11 cellular contexts compared by ENCODE assay signal in the genomic region with DNA sequence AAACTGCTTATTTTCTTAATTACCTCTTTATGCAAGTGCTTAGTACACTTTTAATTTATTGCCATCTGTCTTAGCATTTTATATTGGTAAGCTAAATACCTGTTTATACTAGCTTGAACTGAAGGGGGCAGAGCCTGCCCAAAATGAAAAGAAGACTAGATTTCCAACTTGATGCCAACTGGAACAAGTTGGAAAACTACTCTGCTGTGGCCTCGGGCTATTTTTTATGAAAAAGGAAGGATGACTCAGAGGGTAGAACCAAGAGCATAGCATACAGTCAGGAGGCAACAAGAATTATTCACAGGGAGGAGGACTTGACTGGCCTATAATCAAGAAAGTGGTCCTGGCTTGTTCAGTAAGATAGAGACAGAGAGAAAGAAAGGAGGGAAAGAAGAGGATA.
DNase-seq lines count a peak whose midpoint lies in the region; ATAC-seq, FAIRE-seq and TF ChIP-seq lines count a peak whose summit lies in the region.
"Had no signal": no experiment of that assay in that cellular context is flagged by ENCODE, and none has a peak within 500 bp of the region (broad histone marks: within the 10 kb centered on the region; RNA-seq: fewer than 3 reads in every experiment).

No MANE protein-coding gene starts in this region.

- H3K27me3 Mint-ChIP-seq in astrocyte (ENCODE audit: low read depth, unreplicated experiment) (no peaks in the 10 kb centered on the region), nephron progenitor cell (ENCODE audit: low read depth, poor library complexity) (no peaks in the 10 kb centered on the region)
- H3K27me3 Mint-ChIP-seq in activated T-helper 1 cell treated with anti-CD3 and anti-CD28 coated beads, Interleukin-12 subunit alpha, Interleukin-12 subunit beta, Interleukin-2, Interleukin-4 antibody, amounts not matched to agents 30 ng/mL and 10 ng/mL and 1 ng/mL, durations not matched to agents 14 hours and 24 hours and 36 hours (ENCODE audit: insufficient read depth) = peaks cover 3% of the 10 kb centered on the region
- H3K27me3 Mint-ChIP-seq in stimulated activated naive B cell treated with anti-CD40 and anti-IgM and Interleukin-4, amounts not matched to agents 10 μg/mL and 1 μg/mL and 100 μg/mL, for 72 hours = peaks cover 6 to 7% of the 10 kb centered on the region in 2 donors

- H3K4me1 Mint-ChIP-seq in astrocyte (ENCODE audit: low read depth, unreplicated experiment) = peaks cover 3% of the 10 kb centered on the region
- H3K4me1 Mint-ChIP-seq in activated T-helper 1 cell treated with anti-CD3 and anti-CD28 coated beads, Interleukin-12 subunit alpha, Interleukin-12 subunit beta, Interleukin-2, Interleukin-4 antibody, amounts not matched to agents 30 ng/mL and 10 ng/mL and 1 ng/mL, durations not matched to agents 14 hours and 24 hours and 36 hours (ENCODE audit: low read depth) = no peaks in the 10 kb centered on the region
- H3K4me1 Mint-ChIP-seq in nephron progenitor cell = no peaks in the 10 kb centered on the region
- no peaks in the 10 kb centered on the region for H3K4me1 Mint-ChIP-seq in stimulated activated naive B cell treated with anti-CD40 and anti-IgM and Interleukin-4, amounts not matched to agents 10 μg/mL and 1 μg/mL and 100 μg/mL, for 72 hours
- H3K4me1 Mint-ChIP-seq: T-cell had no signal

- H3K4me3 Mint-ChIP-seq in astrocyte (ENCODE audit: unreplicated experiment) = peak overlapping the region; percentile 9
- H3K4me3 Mint-ChIP-seq in activated T-helper 1 cell treated with anti-CD3 and anti-CD28 coated beads, Interleukin-12 subunit alpha, Interleukin-12 subunit beta, Interleukin-2, Interleukin-4 antibody, amounts not matched to agents 30 ng/mL and 10 ng/mL and 1 ng/mL, durations not matched to agents 14 hours and 24 hours and 36 hours = no peak overlapping the region
- H3K4me3 Mint-ChIP-seq in nephron progenitor cell = no peak overlapping the region
- H3K4me3 Mint-ChIP-seq in stimulated activated naive B cell treated with anti-CD40 and anti-IgM and Interleukin-4, amounts not matched to agents 10 μg/mL and 1 μg/mL and 100 μg/mL, for 72 hours = no peak overlapping the region
- H3K4me3 Mint-ChIP-seq: T-cell had no signal

- no peaks in the 10 kb centered on the region for H3K79me2 ChIP-seq in astrocyte (ENCODE audit: insufficient read depth, low read length)
- H3K79me2 ChIP-seq: parathyroid adenoma had no signal

- no peak overlapping the region for H3K4me2 ChIP-seq in astrocyte (ENCODE audit: low read length)

- no peak for FAIRE-seq in astrocyte (lab: Jason Lieb, UNC)

- H3K27ac Mint-ChIP-seq in astrocyte (ENCODE audit: unreplicated experiment) (no peak overlapping the region), nephron progenitor cell (no peak overlapping the region)
- no peak overlapping the region for H3K27ac Mint-ChIP-seq in activated T-helper 1 cell treated with anti-CD3 and anti-CD28 coated beads, Interleukin-12 subunit alpha, Interleukin-12 subunit beta, Interleukin-2, Interleukin-4 antibody, amounts not matched to agents 30 ng/mL and 10 ng/mL and 1 ng/mL, durations not matched to agents 14 hours and 24 hours and 36 hours
- H3K27ac Mint-ChIP-seq in stimulated activated naive B cell treated with anti-CD40 and anti-IgM and Interleukin-4, amounts not matched to agents 10 μg/mL and 1 μg/mL and 100 μg/mL, for 72 hours = no peak overlapping the region
- H3K27ac Mint-ChIP-seq: T-cell had no signal

- no peaks in the 10 kb centered on the region for H3K36me3 ChIP-seq in astrocyte (ENCODE audit: insufficient read depth, low read length)
- H3K36me3 ChIP-seq: tibial nerve had no signal

- no peaks in the 10 kb centered on the region for H3K36me3 Mint-ChIP-seq in astrocyte (ENCODE audit: low read depth, unreplicated experiment)
- no peaks in the 10 kb centered on the region for H3K36me3 Mint-ChIP-seq in activated T-helper 1 cell treated with anti-CD3 and anti-CD28 coated beads, Interleukin-12 subunit alpha, Interleukin-12 subunit beta, Interleukin-2, Interleukin-4 antibody, amounts not matched to agents 30 ng/mL and 10 ng/mL and 1 ng/mL, durations not matched to agents 14 hours and 24 hours and 36 hours (ENCODE audit: low read depth)
- H3K36me3 Mint-ChIP-seq in nephron progenitor cell (ENCODE audit: low read depth) = no peaks in the 10 kb centered on the region
- H3K36me3 Mint-ChIP-seq in stimulated activated naive B cell treated with anti-CD40 and anti-IgM and Interleukin-4, amounts not matched to agents 10 μg/mL and 1 μg/mL and 100 μg/mL, for 72 hours = no peaks in the 10 kb centered on the region
- H3K36me3 Mint-ChIP-seq: T-cell had no signal

- H3K4me1 ChIP-seq in astrocyte (ENCODE audit: insufficient read depth, low read length) = no peaks in the 10 kb centered on the region
- H3K4me1 ChIP-seq: parathyroid adenoma, tibial nerve had no signal

- TF ChIP-seq CTCF in astrocyte (IDR thresholded peaks at IDR 0.05; ENCODE audit: insufficient read depth, low read depth, low read length) (peak; percentile 21), nephron progenitor cell (IDR thresholded peaks at IDR 0.05) (no peak)

- no peaks in the 10 kb centered on the region for H3K9me3 ChIP-seq in astrocyte (ENCODE audit: insufficient read depth, low read depth, low read length)
- H3K9me3 ChIP-seq: tibial nerve had no signal

- DNase-seq in AG08396 (ENCODE audit: low spot score) = peak; percentile 24
- peak; percentile 91 for DNase-seq in HT1080 (ENCODE audit: low read depth)
- peak; percentile 61 for DNase-seq in astrocyte (ENCODE audit: low read depth)
- peak; percentile 7 for DNase-seq in iPS-NIHi11 (ENCODE audit: low spot score)
- DNase-seq in activated T-helper 1 cell treated with anti-CD3 and anti-CD28 coated beads, Interleukin-12 subunit alpha, Interleukin-12 subunit beta, Interleukin-2, Interleukin-4 antibody, amounts not matched to agents 30 ng/mL and 10 ng/mL and 1 ng/mL, durations not matched to agents 14 hours and 24 hours and 36 hours (ENCODE audit: low spot score) = no peak
- no peak for DNase-seq in nephron progenitor cell
- no peak for DNase-seq in stimulated activated naive B cell treated with anti-CD40 and anti-IgM and Interleukin-4, amounts not matched to agents 10 μg/mL and 1 μg/mL and 100 μg/mL, for 72 hours
- DNase-seq: T-cell had no signal

- H3K27ac ChIP-seq in astrocyte (ENCODE audit: low read depth, low read length) = no peak overlapping the region
- H3K27ac ChIP-seq: parathyroid adenoma, tibial nerve had no signal

- peaks cover 2% of the 10 kb centered on the region for H3K9me3 Mint-ChIP-seq in astrocyte (ENCODE audit: unreplicated experiment)
- no peaks in the 10 kb centered on the region for H3K9me3 Mint-ChIP-seq in activated T-helper 1 cell treated with anti-CD3 and anti-CD28 coated beads, Interleukin-12 subunit alpha, Interleukin-12 subunit beta, Interleukin-2, Interleukin-4 antibody, amounts not matched to agents 30 ng/mL and 10 ng/mL and 1 ng/mL, durations not matched to agents 14 hours and 24 hours and 36 hours
- H3K9me3 Mint-ChIP-seq in nephron progenitor cell = no peaks in the 10 kb centered on the region
- H3K9me3 Mint-ChIP-seq in stimulated activated naive B cell treated with anti-CD40 and anti-IgM and Interleukin-4, amounts not matched to agents 10 μg/mL and 1 μg/mL and 100 μg/mL, for 72 hours = no peaks in the 10 kb centered on the region
- H3K9me3 Mint-ChIP-seq: T-cell had no signal

- H3K9ac ChIP-seq in astrocyte (ENCODE audit: low read length) = no peak overlapping the region
- H3K9ac ChIP-seq: parathyroid adenoma had no signal

- ATAC-seq in stimulated activated naive B cell treated with anti-CD40 and anti-IgM and Interleukin-4, amounts not matched to agents 10 μg/mL and 1 μg/mL and 100 μg/mL, for 72 hours (replicated peaks) = no peak
- no peak for ATAC-seq in GM21786 (IDR thresholded peaks at IDR 0.05; ENCODE audit: unreplicated experiment)
- ATAC-seq: T-cell had no signal

- H3K4me3 ChIP-seq in astrocyte (ENCODE audit: insufficient read depth, low read depth, low read length) = no peak overlapping the region
- H3K4me3 ChIP-seq: tibial nerve had no signal

- H2AFZ ChIP-seq in astrocyte (ENCODE audit: low read depth, low read length) = no peak overlapping the region
- H2AFZ ChIP-seq: parathyroid adenoma had no signal

- intact Hi-C loops in activated T-helper 1 cell treated with anti-CD3 and anti-CD28 coated beads, Interleukin-12 subunit alpha, Interleukin-12 subunit beta, Interleukin-2, Interleukin-4 antibody, amounts not matched to agents 30 ng/mL and 10 ng/mL and 1 ng/mL, durations not matched to agents 14 hours and 24 hours and 36 hours (cut with micrococcal nuclease) = no loop called here

- no peaks in the 10 kb centered on the region for H4K20me1 ChIP-seq in astrocyte (ENCODE audit: insufficient read depth, low read length)

- no peaks in the 10 kb centered on the region for H3K27me3 ChIP-seq in astrocyte (ENCODE audit: insufficient read depth, low read length)
- H3K27me3 ChIP-seq: tibial nerve had no signal

Comparison
In these comparisons a context has a peak if more than half of its experiments do, and no peak if none do; other contexts are left out.
1. DNase-seq: peak in AG08396 (single experiment), HT1080 (single experiment), astrocyte (single experiment) and iPS-NIHi11 (single experiment); none in activated T-helper 1 cell treated with anti-CD3 and anti-CD28 coated beads, Interleukin-12 subunit alpha, Interleukin-12 subunit beta, Interleukin-2, Interleukin-4 antibody, amounts not matched to agents 30 ng/mL and 10 ng/mL and 1 ng/mL, durations not matched to agents 14 hours and 24 hours and 36 hours (single experiment), nephron progenitor cell (single experiment) and stimulated activated naive B cell treated with anti-CD40 and anti-IgM and Interleukin-4, amounts not matched to agents 10 μg/mL and 1 μg/mL and 100 μg/mL, for 72 hours (single experiment).